Comparison of ENCODE assay signal across 26 cellular contexts in the genomic region with DNA sequence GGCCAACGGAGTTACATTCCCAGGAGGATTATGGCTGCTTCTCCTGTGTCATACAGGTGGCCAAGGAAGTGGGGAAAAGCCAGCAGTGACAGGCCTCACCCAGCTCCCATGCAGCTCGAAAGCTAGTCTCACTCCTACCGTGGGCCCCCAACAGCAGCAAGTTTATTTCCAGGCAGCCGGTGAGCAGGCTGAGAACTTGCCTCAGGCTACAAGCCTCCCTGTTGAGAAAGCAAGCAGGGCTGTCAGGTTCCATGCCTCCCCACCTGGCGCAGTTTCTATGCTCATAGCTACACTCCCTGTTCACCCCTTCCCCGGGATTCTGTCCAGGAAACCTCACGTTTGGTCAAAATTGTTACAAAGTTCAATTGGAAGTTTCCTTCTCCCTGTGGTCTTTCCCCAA. TPM values are rescaled to one million over a fixed set of nuclear protein-coding genes. Genes with fewer than 3 reads are reported as not detected.
"Had no signal": no experiment of that assay in that cellular context is flagged by ENCODE, and none has a peak within 500 bp of the region (broad histone marks: within the 10 kb centered on the region; RNA-seq: fewer than 3 reads in every experiment).

No MANE protein-coding gene starts in this region.

- H3K9me3 Mint-ChIP-seq: activated CD8-positive, alpha-beta T cell treated with anti-CD3 and anti-CD28 coated beads for 36 hours; activated T-helper 2 cell treated with anti-CD3 and anti-CD28 coated beads, Interferon-gamma antibody, Interleukin-2, Interleukin-4, amounts not matched to agents 10 μg/mL and 5 μg/mL and 100 μg/mL, durations not matched to agents 14 hours and 24 hours and 36 hours had no signal

- H3K27me3 Mint-ChIP-seq: activated CD8-positive, alpha-beta T cell treated with anti-CD3 and anti-CD28 coated beads for 36 hours; activated naive CD4-positive, alpha-beta T cell treated with anti-CD3 and anti-CD28 coated beads, Interleukin-2, amount 10 ng/mL, durations not matched to agents 7 days and 5 days had no signal

- H3K27ac ChIP-seq: brain microvascular endothelial cell, cardiac muscle cell, SK-N-MC, VCaP had no signal

- H3K4me1 Mint-ChIP-seq: activated naive CD4-positive, alpha-beta T cell treated with anti-CD3 and anti-CD28 coated beads, Interleukin-2, amount 10 ng/mL, durations not matched to agents 7 days and 5 days; activated naive CD8-positive, alpha-beta T cell treated with anti-CD3 and anti-CD28 coated beads for 36 hours had no signal

- H3K36me3 ChIP-seq: brain microvascular endothelial cell, cardiac muscle cell had no signal

- DNase-seq: activated CD4-positive, alpha-beta T cell treated with anti-CD3 and anti-CD28 coated beads for 4 hours; activated CD8-positive, alpha-beta memory T cell treated with anti-CD3 and anti-CD28 coated beads, Interleukin-2, amount 50 U/mL, for 4 hours; activated CD8-positive, alpha-beta T cell treated with anti-CD3 and anti-CD28 coated beads for 36 hours; activated gamma-delta T cell treated with Interleukin-2 at 50 U/mL for 16 hours; activated naive CD4-positive, alpha-beta T cell treated with anti-CD3 and anti-CD28 coated beads, Interleukin-2, amount 10 ng/mL, durations not matched to agents 7 days and 5 days; activated naive CD8-positive, alpha-beta T cell treated with anti-CD3 and anti-CD28 coated beads for 36 hours; activated T-cell treated with anti-CD3 and anti-CD28 coated beads, Interleukin-2, amount 50 U/mL, for 72 hours; brain microvascular endothelial cell; Kasumi-1; KBM-7; NCI-H1105 treated with DMSO at 0.1 percent for 48 hours; NCI-H1436 treated with DMSO at 0.1 percent for 48 hours; NCI-H1930; NCI-H526; NCI-H82; NK-92 treated with Interleukin-12 subunit alpha and Interleukin-12 subunit beta, amount 100 ng/mL, for 24 hours; OCI-M1; RPMI8226; T-helper 1 cell had no signal

- ATAC-seq: activated CD8-positive, alpha-beta T cell treated with anti-CD3 and anti-CD28 coated beads for 36 hours; activated T-cell treated with anti-CD3 and anti-CD28 coated beads, Interleukin-2, amount 50 U/mL, for 72 hours; Panc1; Right ventricle myocardium inferior had no signal

- H3K27me3 ChIP-seq: cardiac muscle cell had no signal

- H3K4me3 ChIP-seq: cardiac muscle cell, SK-N-MC had no signal

- H3K4me3 Mint-ChIP-seq: activated CD8-positive, alpha-beta T cell treated with anti-CD3 and anti-CD28 coated beads for 36 hours; activated naive CD4-positive, alpha-beta T cell treated with anti-CD3 and anti-CD28 coated beads, Interleukin-2, amount 10 ng/mL, durations not matched to agents 7 days and 5 days; activated naive CD8-positive, alpha-beta T cell treated with anti-CD3 and anti-CD28 coated beads for 36 hours; activated T-cell treated with anti-CD3 and anti-CD28 coated beads, Interleukin-2, amount 50 U/mL, for 72 hours had no signal

- H3K27ac Mint-ChIP-seq: activated CD8-positive, alpha-beta T cell treated with anti-CD3 and anti-CD28 coated beads for 36 hours; activated naive CD4-positive, alpha-beta T cell treated with anti-CD3 and anti-CD28 coated beads, Interleukin-2, amount 10 ng/mL, durations not matched to agents 7 days and 5 days; activated naive CD8-positive, alpha-beta T cell treated with anti-CD3 and anti-CD28 coated beads for 36 hours; activated T-cell treated with anti-CD3 and anti-CD28 coated beads, Interleukin-2, amount 50 U/mL, for 72 hours; activated T-helper 2 cell treated with anti-CD3 and anti-CD28 coated beads, Interferon-gamma antibody, Interleukin-2, Interleukin-4, amounts not matched to agents 10 μg/mL and 5 μg/mL and 100 μg/mL, durations not matched to agents 14 hours and 24 hours and 36 hours had no signal

- H3K36me3 Mint-ChIP-seq: activated naive CD4-positive, alpha-beta T cell treated with anti-CD3 and anti-CD28 coated beads, Interleukin-2, amount 10 ng/mL, durations not matched to agents 7 days and 5 days; activated naive CD8-positive, alpha-beta T cell treated with anti-CD3 and anti-CD28 coated beads for 36 hours had no signal

RNA-seq across cellular contexts. Expression of gene DNAH5, which starts 27.5 kb away (rescaled TPM):
- total RNA-seq: activated CD8-positive, alpha-beta T cell treated with anti-CD3 and anti-CD28 coated beads for 36 hours; activated naive CD8-positive, alpha-beta T cell treated with anti-CD3 and anti-CD28 coated beads for 36 hours; activated T-cell treated with anti-CD3 and anti-CD28 coated beads, Interleukin-2, amount 50 U/mL, for 72 hours; activated T-helper 2 cell treated with anti-CD3 and anti-CD28 coated beads, Interferon-gamma antibody, Interleukin-2, Interleukin-4, amounts not matched to agents 10 μg/mL and 5 μg/mL and 100 μg/mL, durations not matched to agents 14 hours and 24 hours and 36 hours; T-helper 2 cell treated with Interferon-gamma antibody and Interleukin-4, amounts not matched to agents 100 ng/mL and 5 ng/mL, for 36 hours had no signal
